8 cellular contexts compared by ENCODE assay signal in the genomic region with DNA sequence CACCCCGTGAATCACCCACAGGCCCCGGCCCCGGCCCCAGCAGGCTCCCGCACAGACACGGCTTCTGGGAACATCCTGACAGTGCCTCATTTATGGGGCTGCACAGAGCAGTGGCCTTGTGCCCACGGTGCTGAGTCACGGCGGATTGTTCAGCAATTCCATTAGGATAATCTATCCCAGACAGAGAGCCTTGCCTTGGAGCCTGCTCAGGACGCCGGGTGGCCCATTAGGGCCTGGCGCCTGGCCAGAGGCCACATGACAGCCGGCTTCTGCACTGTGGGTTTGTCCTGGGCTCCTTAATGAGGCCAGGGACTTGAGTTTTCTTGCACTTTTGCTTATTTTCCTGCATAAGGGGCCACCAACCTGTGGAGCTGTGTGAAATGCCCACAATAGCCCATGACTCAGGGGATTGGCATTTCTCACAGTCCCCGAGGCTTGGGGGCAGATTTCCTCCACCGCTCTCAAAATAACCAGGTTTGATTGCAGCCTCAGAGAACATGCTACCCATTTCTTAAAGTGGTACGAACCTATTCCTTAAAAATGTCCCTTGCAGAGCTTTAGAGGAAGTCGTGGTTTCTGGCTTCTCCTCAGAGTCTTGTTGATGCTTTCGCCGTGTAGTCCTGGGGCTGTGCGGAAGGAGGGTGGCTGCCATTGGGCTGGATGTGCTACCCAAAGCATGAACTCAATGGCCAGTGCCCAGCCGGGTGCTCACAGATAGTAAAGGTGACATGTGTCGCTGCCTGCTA. TPM values are rescaled to one million over a fixed set of nuclear protein-coding genes. Genes with fewer than 3 reads are reported as not detected.
A peak's percentile ranks its signal among the peaks of the same experiment; 100 is the strongest.
DNase-seq lines count a peak whose midpoint lies in the region; TF ChIP-seq lines count a peak whose summit lies in the region.

No MANE protein-coding gene starts in this region.

- H3K27me3 Mint-ChIP-seq in progenitor cell of endocrine pancreas = no peaks in the 10 kb centered on the region

- H3K36me3 Mint-ChIP-seq in progenitor cell of endocrine pancreas (ENCODE audit: insufficient read depth) = peaks cover 4% of the 10 kb centered on the region

- peaks cover 7% of the 10 kb centered on the region for H3K4me1 Mint-ChIP-seq in progenitor cell of endocrine pancreas (ENCODE audit: low read depth)

- H3K4me3 Mint-ChIP-seq in progenitor cell of endocrine pancreas (ENCODE audit: low read depth) = no peak overlapping the region

- intact Hi-C loops in cardiac septum (cut with DNase I) = loop anchor here (10.0 kb wide), 2 partner anchors 59 to 991 kb away; no protein-coding TSS in a partner anchor

- no peaks in the 10 kb centered on the region for H3K9me3 Mint-ChIP-seq in progenitor cell of endocrine pancreas (ENCODE audit: low read depth)

- DNase-seq in DMS79 treated with DMSO at 0.1 percent for 48 hours (lab: John Stamatoyannopoulos, UW) (peak; percentile 62), NCI-H1105 treated with DMSO at 0.1 percent for 48 hours (lab: John Stamatoyannopoulos, UW) (peak; percentile 96), amniotic stem cell (lab: John Stamatoyannopoulos, UW) (peak; percentile 74), cardiac septum (ENCODE audit: low spot score) (peak; percentile 91), progenitor cell of endocrine pancreas (ENCODE audit: low spot score, unreplicated experiment) (no peak), OCI-M2 (lab: John Stamatoyannopoulos, UW; ENCODE audit: unreplicated experiment) (no peak)
- no peak for DNase-seq in stimulated activated CD4-positive, alpha-beta T cell treated with anti-CD3 and anti-CD28 coated beads, Interleukin-12 subunit alpha, Interleukin-12 subunit beta, amount 100 ng/mL, for 4 hours
- no peak for DNase-seq in activated CD8-positive, alpha-beta memory T cell treated with anti-CD3 and anti-CD28 coated beads, Interleukin-2, amount 50 U/mL, for 4 hours

- peak overlapping the region; percentile 76 for H3K27ac Mint-ChIP-seq in progenitor cell of endocrine pancreas

- no peak for TF ChIP-seq CTCF in progenitor cell of endocrine pancreas (IDR thresholded peaks at IDR 0.05; ENCODE audit: unreplicated experiment)

RNA-seq across cellular contexts. Expression of gene SYNM, which starts 19.0 kb away (rescaled TPM):
- total RNA-seq in cardiac septum (395 TPM), progenitor cell of endocrine pancreas (1.1 TPM in 2 replicates)

Comparison
In these comparisons a context has a peak if more than half of its experiments do, and no peak if none do; other contexts are left out.
1. DNase-seq: peak in DMS79 treated with DMSO at 0.1 percent for 48 hours (single experiment), NCI-H1105 treated with DMSO at 0.1 percent for 48 hours (single experiment), amniotic stem cell (single experiment) and cardiac septum (single experiment); none in progenitor cell of endocrine pancreas (single experiment), OCI-M2 (single experiment), stimulated activated CD4-positive, alpha-beta T cell treated with anti-CD3 and anti-CD28 coated beads, Interleukin-12 subunit alpha, Interleukin-12 subunit beta, amount 100 ng/mL, for 4 hours (single experiment) and activated CD8-positive, alpha-beta memory T cell treated with anti-CD3 and anti-CD28 coated beads, Interleukin-2, amount 50 U/mL, for 4 hours (single experiment).
2. RNA of gene SYNM, which starts 19.0 kb away (total RNA-seq): 395 TPM in cardiac septum (single experiment); 1.1 TPM in progenitor cell of endocrine pancreas; every median in the first group is over 100 times any median in the second.